In the genomic region with DNA sequence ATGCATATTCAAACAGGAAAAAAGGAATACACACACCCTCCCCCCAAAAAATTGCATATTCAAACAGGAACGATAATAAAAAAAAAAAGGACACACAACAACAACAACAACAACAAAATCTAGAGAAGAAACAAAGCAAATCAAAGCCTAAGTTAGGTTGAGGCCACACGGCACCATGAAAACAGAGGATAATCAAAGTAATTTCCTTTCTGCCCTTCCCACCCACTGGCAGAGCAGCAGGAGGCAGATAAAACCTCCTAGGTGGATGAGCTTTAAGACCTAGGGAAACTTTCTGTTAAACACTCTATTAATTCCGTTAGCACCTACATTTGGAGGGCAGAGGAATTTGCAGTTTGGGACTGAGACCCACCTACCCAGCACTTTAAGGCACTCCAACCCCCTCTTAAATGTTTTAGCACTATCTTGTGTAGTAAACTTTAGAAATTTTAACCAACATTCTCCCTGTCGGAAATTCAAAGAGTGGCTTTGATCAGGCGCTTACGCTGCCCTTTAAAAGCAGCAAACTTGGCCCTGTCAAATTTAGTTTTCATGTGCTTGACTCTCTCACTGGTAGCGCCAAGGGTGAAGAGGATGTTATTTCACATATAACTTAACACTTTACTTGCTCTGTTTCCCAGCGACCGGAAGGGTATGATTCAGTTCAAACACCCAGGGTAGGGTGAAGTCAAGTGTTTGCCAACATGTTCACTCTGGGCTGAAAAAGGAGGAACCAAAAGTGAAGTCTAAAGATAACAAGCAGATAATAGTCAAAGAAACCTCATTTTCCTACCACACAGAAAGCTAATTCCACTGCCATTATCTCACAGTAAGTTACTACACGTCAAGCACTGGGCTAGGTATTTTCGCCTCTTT, we compare ENCODE assay signal across 8 cellular contexts. TPM values are rescaled to one million over a fixed set of nuclear protein-coding genes. Genes with fewer than 3 reads are reported as not detected.
DNase-seq lines count a peak whose midpoint lies in the region; ATAC-seq and TF ChIP-seq lines count a peak whose summit lies in the region.

No MANE protein-coding gene starts in this region.

- WGBS in lower leg skin, 2 donors, result 69 to 76% methylated on average over 11 of the region's 11 CpGs

- H3K4me3 ChIP-seq in lower lobe of right lung, result no peak overlapping the region
- no peak overlapping the region for H3K4me3 ChIP-seq in lower leg skin (ENCODE audit: low read depth, poor library complexity, severe bottlenecking)

- H3K27ac ChIP-seq in lower lobe of right lung, result peak overlapping the region; percentile 66

- H3K36me3 ChIP-seq in lower lobe of right lung, result peaks cover 66% of the 10 kb centered on the region

- ATAC-seq in HG02588 (IDR thresholded peaks at IDR 0.05; ENCODE audit: unreplicated experiment) (peak; percentile 96), lower lobe of right lung (peak; percentile 91 to 92)

- intact Hi-C loops in lower lobe of right lung (cut with DNase I) (no loop called here), lower leg skin (cut with DNase I; ENCODE audit: low total_unique reads) (no loop called here)

- DNase-seq in activated CD4-positive, alpha-beta T cell treated with anti-CD3 and anti-CD28 coated beads for 48 hours, result peak; percentile 37
- DNase-seq in activated CD4-positive, alpha-beta T cell treated with anti-CD3 and anti-CD28 coated beads for 1 hour, result no peak
- DNase-seq in NCI-H2029 (lab: John Stamatoyannopoulos, UW), result peak; percentile 69
- DNase-seq in astrocyte of the hippocampus (ENCODE audit: low read depth, low spot score), result peak; percentile 74
- DNase-seq in lower lobe of right lung, result no peak
- no peak for DNase-seq in lower leg skin (ENCODE audit: low spot score in 2 of 2)
- no peak for DNase-seq in T-helper 9 cell

- TF ChIP-seq CTCF in lower lobe of right lung (IDR thresholded peaks at IDR 0.05) (no peak), lower leg skin (IDR thresholded peaks at IDR 0.05) (no peak)

- peaks cover 54% of the 10 kb centered on the region for H3K4me1 ChIP-seq in lower lobe of right lung

- TF ChIP-seq POLR2A in lower leg skin (IDR thresholded peaks at IDR 0.05), result no peak

- no peaks in the 10 kb centered on the region for H3K27me3 ChIP-seq in lower lobe of right lung (ENCODE audit: low read depth)

- H3K9me3 ChIP-seq in lower lobe of right lung, result no peaks in the 10 kb centered on the region

RNA-seq across cellular contexts. Expression of a gene that starts 9.2 kb away (rescaled TPM):
- total RNA-seq in lower lobe of right lung (18.8 TPM), lower leg skin (10 to 100 TPM; 10.5 to 14.1 (median 13.1) TPM)

RNA-seq across cellular contexts. Expression of a gene that starts 53.7 kb away (rescaled TPM):
- 355 TPM for total RNA-seq in lower lobe of right lung
- 100 to 1,000 TPM in 2 of 4 donors, 10 to 100 TPM in 2; 66.2 to 134 (median 93.9) TPM for total RNA-seq in lower leg skin

Comparison
In these comparisons a context has a peak if more than half of its experiments do, and no peak if none do; other contexts are left out.
1. DNase-seq: peak in activated CD4-positive, alpha-beta T cell treated with anti-CD3 and anti-CD28 coated beads for 48 hours (single experiment), NCI-H2029 (single experiment) and astrocyte of the hippocampus (single experiment); none in activated CD4-positive, alpha-beta T cell treated with anti-CD3 and anti-CD28 coated beads for 1 hour (single experiment), lower lobe of right lung (single experiment), lower leg skin (0 of 2) and T-helper 9 cell (single experiment).